13 cellular contexts compared by ENCODE assay signal in the genomic region with DNA sequence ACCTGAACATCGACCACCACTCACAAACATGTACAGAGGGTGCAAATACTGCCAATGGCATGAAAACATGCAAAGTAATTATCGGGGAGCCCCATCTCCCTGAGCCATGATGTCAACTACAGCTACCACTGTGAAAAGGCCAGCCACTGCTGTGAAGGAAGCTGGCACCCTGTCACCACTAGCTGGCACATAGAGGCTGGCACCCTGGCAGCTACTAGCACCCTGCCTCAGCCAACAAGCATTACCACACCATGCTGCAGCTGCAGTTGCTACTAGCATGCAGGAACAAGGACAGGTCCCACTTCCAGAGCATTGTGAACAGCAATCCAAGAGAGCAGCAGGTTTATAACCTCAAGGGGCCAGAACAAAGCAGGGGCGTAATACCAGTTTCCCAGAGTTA.
"Had no signal": no experiment of that assay in that cellular context is flagged by ENCODE, and none has a peak within 500 bp of the region (broad histone marks: within the 10 kb centered on the region; RNA-seq: fewer than 3 reads in every experiment).

No MANE protein-coding gene starts in this region.

- H3K36me3 Mint-ChIP-seq: immature natural killer cell; naive thymus-derived CD4-positive, alpha-beta T cell had no signal

- ATAC-seq: esophagus mucosa; naive thymus-derived CD4-positive, alpha-beta T cell had no signal

- DNase-seq: effector memory CD4-positive, alpha-beta T cell; glutamatergic neuron; immature natural killer cell; left cardiac atrium; mammary epithelial cell; naive thymus-derived CD4-positive, alpha-beta T cell; nephron progenitor cell; small intestine; stimulated activated CD4-positive, alpha-beta T cell treated with anti-CD3 and anti-CD28 coated beads, Interleukin-12 subunit alpha, Interleukin-12 subunit beta, amount 100 ng/mL, for 4 hours; stimulated activated naive CD4-positive, alpha-beta T cell treated with Interleukin-2 at 50 U/mL for 16 hours; trophoblast cell had no signal

- H3K27ac Mint-ChIP-seq: immature natural killer cell; naive thymus-derived CD4-positive, alpha-beta T cell; nephron progenitor cell had no signal

- H3K27ac ChIP-seq: neutrophil had no signal

- H3K36me3 ChIP-seq: neutrophil had no signal

- H3K27me3 Mint-ChIP-seq: naive thymus-derived CD4-positive, alpha-beta T cell had no signal

- H3K4me1 Mint-ChIP-seq: immature natural killer cell; naive thymus-derived CD4-positive, alpha-beta T cell had no signal

- H3K27me3 ChIP-seq: neutrophil had no signal

- H3K4me3 Mint-ChIP-seq: immature natural killer cell; naive thymus-derived CD4-positive, alpha-beta T cell; nephron progenitor cell had no signal

- H3K9me3 ChIP-seq: neutrophil had no signal
